11 cellular contexts compared by ENCODE assay signal in the genomic region with DNA sequence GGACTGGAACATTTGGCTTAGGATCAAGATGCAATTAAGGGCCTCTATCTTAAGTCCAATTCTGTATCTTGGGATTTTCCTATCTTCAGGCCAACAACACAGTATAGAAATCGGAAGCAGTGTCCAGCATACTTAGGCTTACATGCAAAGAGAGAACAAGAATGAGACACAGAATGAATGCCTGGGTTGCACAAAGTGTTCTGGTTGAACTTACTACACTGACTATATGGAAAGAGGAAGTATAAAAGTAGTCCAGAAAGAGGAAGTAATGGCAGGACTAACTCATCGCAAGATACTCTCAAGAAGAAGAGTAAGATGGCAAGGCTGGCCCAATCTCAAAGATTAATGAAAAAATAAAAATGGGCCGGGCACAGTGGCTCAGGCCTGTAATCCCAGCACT.
DNase-seq lines count a peak whose midpoint lies in the region; ATAC-seq and TF ChIP-seq lines count a peak whose summit lies in the region.
"Had no signal": no experiment of that assay in that cellular context is flagged by ENCODE, and none has a peak within 500 bp of the region (broad histone marks: within the 10 kb centered on the region; RNA-seq: fewer than 3 reads in every experiment).

No MANE protein-coding gene starts in this region.

- no peak for TF ChIP-seq POLR2A in adrenal gland (IDR thresholded peaks at IDR 0.05)

- 79 to 86% (median 83%) methylated on average over 3 of the region's 3 CpGs for WGBS in adrenal gland, 4 donors

- no peaks in the 10 kb centered on the region for H3K27me3 ChIP-seq in neutrophil
- no peaks in the 10 kb centered on the region for H3K27me3 ChIP-seq in adrenal gland

- H3K9me3 ChIP-seq in neutrophil (no peaks in the 10 kb centered on the region), adrenal gland (replicated peaks in 1 of 3) (no peaks in the 10 kb centered on the region)

- H3K27ac ChIP-seq in neutrophil (peak overlapping the region; percentile 8), substantia nigra (ENCODE audit: low read depth, low read length, poor library complexity, severe bottlenecking) (no peak overlapping the region), adrenal gland (no peak overlapping the region)

- TF ChIP-seq CTCF in neutrophil (IDR thresholded peaks at IDR 0.05) = no peak
- no peak for TF ChIP-seq CTCF in adrenal gland (IDR thresholded peaks at IDR 0.05)

- no peak overlapping the region for H3K4me3 ChIP-seq in neutrophil (ENCODE audit: low read depth in 1 of 2, low read length in 1 of 2)
- H3K4me3 ChIP-seq in adrenal gland = no peak overlapping the region

- H3K36me3 ChIP-seq in neutrophil (no peaks in the 10 kb centered on the region), adrenal gland (replicated peaks in 1 of 2) (no peaks in the 10 kb centered on the region)

- ATAC-seq in GM18909 (IDR thresholded peaks at IDR 0.05; ENCODE audit: poor library complexity, unreplicated experiment) (peak; percentile 72), HG02870 (IDR thresholded peaks at IDR 0.05; ENCODE audit: unreplicated experiment) (peak; percentile 73)

- DNase-seq in NOMO-1 treated with dmso at 0.1 percent for 144 hours (lab: John Stamatoyannopoulos, UW; ENCODE audit: unreplicated experiment) (peak; percentile 72), iPS-NIHi7 (ENCODE audit: extremely low spot score) (no peak), substantia nigra (lab: John Stamatoyannopoulos, UW) (no peak), adrenal gland (no peak), posterior vena cava (ENCODE audit: low spot score) (no peak)
- DNase-seq: activated CD4-positive, alpha-beta T cell treated with anti-CD3 and anti-CD28 coated beads, Interleukin-2, amount 50 U/mL, for 4 hours; DND-41; stimulated activated CD4-positive, alpha-beta T cell treated with anti-CD3 and anti-CD28 coated beads, Interleukin-2, amount 100 ng/mL, for 48 hours had no signal

- H3K4me1 ChIP-seq in neutrophil (ENCODE audit: control insufficient read depth in 1 of 2, insufficient read depth in 1 of 2, low read depth in 1 of 2, low read length in 1 of 2) (peaks cover 6 to 8% of the 10 kb centered on the region in 2 experiments), adrenal gland (replicated peaks in 1 of 2) (peaks cover 0 to 18% of the 10 kb centered on the region in 2 donors)

- intact Hi-C loops in adrenal gland (cut with DNase I) = no loop called here
- intact Hi-C loops in posterior vena cava (cut with DNase I) = no loop called here
